In the genomic region with DNA sequence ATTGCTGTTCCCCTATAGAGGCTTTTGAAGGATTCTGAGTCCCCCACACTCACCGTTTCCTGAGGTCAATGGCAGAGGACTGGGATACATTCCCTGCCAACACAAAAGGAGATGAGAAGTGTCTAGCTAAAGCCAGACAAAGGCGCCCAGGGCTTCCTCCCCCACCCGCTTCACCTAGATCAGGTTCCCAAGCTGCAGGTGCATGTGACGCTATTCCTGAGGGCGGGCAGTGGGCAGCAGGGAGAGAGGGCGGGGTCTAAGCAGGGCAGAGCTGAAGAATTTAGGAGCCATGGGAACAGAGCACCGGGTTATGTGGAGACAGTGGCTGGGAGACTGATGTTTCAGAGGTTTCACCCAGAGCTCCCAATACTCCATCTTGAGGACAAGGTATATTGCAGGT, we compare ENCODE assay signal across 11 cellular contexts. TPM values are rescaled to one million over a fixed set of nuclear protein-coding genes. Genes with fewer than 3 reads are reported as not detected.
DNase-seq lines count a peak whose midpoint lies in the region; ATAC-seq and TF ChIP-seq lines count a peak whose summit lies in the region.
"Had no signal": no experiment of that assay in that cellular context is flagged by ENCODE, and none has a peak within 500 bp of the region (broad histone marks: within the 10 kb centered on the region; RNA-seq: fewer than 3 reads in every experiment).

No MANE protein-coding gene starts in this region.

- no peak for TF ChIP-seq CTCF in brain microvascular endothelial cell (IDR thresholded peaks at IDR 0.05; ENCODE audit: low read depth, low read length, missing control alignments)

- ATAC-seq in naive thymus-derived CD4-positive, alpha-beta T cell = no peak
- ATAC-seq in HG02623 (IDR thresholded peaks at IDR 0.05; ENCODE audit: unreplicated experiment) = no peak
- ATAC-seq in GM21390 (IDR thresholded peaks at IDR 0.05; ENCODE audit: unreplicated experiment) = no peak
- no peak for ATAC-seq in HG03432 (IDR thresholded peaks at IDR 0.05; ENCODE audit: unreplicated experiment)
- ATAC-seq: stimulated activated naive CD8-positive, alpha-beta T cell treated with anti-CD3 and anti-CD28 coated beads, Interleukin-15, Interleukin-2, amounts not matched to agents 100 U/mL and 50 U/mL, for 24 hours had no signal

- POLR2A ChIA-PET in naive thymus-derived CD4-positive, alpha-beta T cell (lab: Charles Lee) = interaction anchor here (0.9 to 10.1 kb wide), 5 partner anchors 13 to 65 kb away, joined by 3 to 144 read pairs (median 5); partner anchors contain the start of genes KHDC4 and RXFP4
- POLR2A ChIA-PET in HEK293T (lab: Yijun Ruan, JAX) = interaction anchor here (1.0 to 4.4 kb wide), 10 partner anchors 9 to 124 kb away, joined by 3 to 53 read pairs (median 6); partner anchors contain the start of genes KHDC4 and UBQLN4

- peaks cover 0 to 6% (median 0%) of the 10 kb centered on the region in 5 donors for H3K36me3 Mint-ChIP-seq in naive thymus-derived CD4-positive, alpha-beta T cell

- H3K27ac Mint-ChIP-seq in naive thymus-derived CD4-positive, alpha-beta T cell = peak overlapping the region in 8 of 9 donors; percentile 25 to 96 (median 62)

- H3K4me3 Mint-ChIP-seq in naive thymus-derived CD4-positive, alpha-beta T cell = peak overlapping the region in 1 of 10 donors; percentile 36

- H3K27me3 Mint-ChIP-seq in naive thymus-derived CD4-positive, alpha-beta T cell = no peaks in the 10 kb centered on the region

- no peaks in the 10 kb centered on the region for H3K27me3 ChIP-seq in brain microvascular endothelial cell (replicated peaks)
- H3K27me3 ChIP-seq in naive thymus-derived CD4-positive, alpha-beta T cell (ENCODE audit: control insufficient read depth in 2 of 2, insufficient read depth in 2 of 2, low read length in 2 of 2) = no peaks in the 10 kb centered on the region

- no peaks in the 10 kb centered on the region for H3K9me3 ChIP-seq in naive thymus-derived CD4-positive, alpha-beta T cell (ENCODE audit: control insufficient read depth in 2 of 3, low read length in 3 of 3)

- H3K4me3 ChIP-seq in brain microvascular endothelial cell (ENCODE audit: low read depth, low read length) = no peak overlapping the region
- no peak overlapping the region for H3K4me3 ChIP-seq in naive thymus-derived CD4-positive, alpha-beta T cell (ENCODE audit: low read length)

- DNase-seq in COR-L47 (lab: John Stamatoyannopoulos, UW) (peak; percentile 76), NCI-H146 treated with DMSO at 0.1 percent for 48 hours (lab: John Stamatoyannopoulos, UW; ENCODE audit: unreplicated experiment) (peak; percentile 84), brain microvascular endothelial cell (no peak), HEK293T (ENCODE audit: extremely low spot score) (no peak)
- no peak for DNase-seq in naive thymus-derived CD4-positive, alpha-beta T cell
- DNase-seq: stimulated activated naive CD8-positive, alpha-beta T cell treated with anti-CD3 and anti-CD28 coated beads, Interleukin-15, Interleukin-2, amounts not matched to agents 100 U/mL and 50 U/mL, for 24 hours; T-helper 9 cell had no signal

- peaks cover 31 to 54% of the 10 kb centered on the region in 2 donors for H3K4me1 ChIP-seq in naive thymus-derived CD4-positive, alpha-beta T cell (ENCODE audit: control insufficient read depth in 2 of 2, insufficient read depth in 2 of 2, low read length in 2 of 2)

- in situ Hi-C loops in brain microvascular endothelial cell (cut with HindIII; ENCODE audit: low pct_ligation_motif_present, low sequenced_read_pairs) = no loop called here

- no peaks in the 10 kb centered on the region for H3K9me3 Mint-ChIP-seq in naive thymus-derived CD4-positive, alpha-beta T cell

- intact Hi-C loops in naive thymus-derived CD4-positive, alpha-beta T cell (cut with micrococcal nuclease) = no loop called here

- H3K27ac ChIP-seq in brain microvascular endothelial cell = peak overlapping the region; percentile 69
- peak overlapping the region; percentile 39 for H3K27ac ChIP-seq in naive thymus-derived CD4-positive, alpha-beta T cell (ENCODE audit: low read depth, low read length)

- CTCF ChIA-PET in naive thymus-derived CD4-positive, alpha-beta T cell (lab: Charles Lee) = interaction anchor here (0.7 to 2.2 kb wide), 5 partner anchors 8 to 46 kb away, joined by 3 to 12 read pairs (median 3); no protein-coding TSS in a partner anchor
- CTCF ChIA-PET in HEK293T (lab: Yijun Ruan, JAX) = interaction anchor here (0.7 to 2.1 kb wide), 6 partner anchors 10 to 82 kb away, joined by 3 to 14 read pairs (median 4); no protein-coding TSS in a partner anchor

- peaks cover 45 to 61% (median 54%) of the 10 kb centered on the region in 7 donors for H3K4me1 Mint-ChIP-seq in naive thymus-derived CD4-positive, alpha-beta T cell

- H3K36me3 ChIP-seq in brain microvascular endothelial cell (replicated peaks) = no peaks in the 10 kb centered on the region
- H3K36me3 ChIP-seq in naive thymus-derived CD4-positive, alpha-beta T cell (ENCODE audit: control insufficient read depth in 2 of 3, insufficient read depth in 3 of 3, low read length in 3 of 3) = no peaks in the 10 kb centered on the region

TF ChIP-seq in HEK293T, 16 proteins besides CTCF, POLR2A, EP300 and RAD21:
- no peak for TF ChIP-seq FOXK2 (IDR thresholded peaks at IDR 0.05)
- TF ChIP-seq, protein P1, sequence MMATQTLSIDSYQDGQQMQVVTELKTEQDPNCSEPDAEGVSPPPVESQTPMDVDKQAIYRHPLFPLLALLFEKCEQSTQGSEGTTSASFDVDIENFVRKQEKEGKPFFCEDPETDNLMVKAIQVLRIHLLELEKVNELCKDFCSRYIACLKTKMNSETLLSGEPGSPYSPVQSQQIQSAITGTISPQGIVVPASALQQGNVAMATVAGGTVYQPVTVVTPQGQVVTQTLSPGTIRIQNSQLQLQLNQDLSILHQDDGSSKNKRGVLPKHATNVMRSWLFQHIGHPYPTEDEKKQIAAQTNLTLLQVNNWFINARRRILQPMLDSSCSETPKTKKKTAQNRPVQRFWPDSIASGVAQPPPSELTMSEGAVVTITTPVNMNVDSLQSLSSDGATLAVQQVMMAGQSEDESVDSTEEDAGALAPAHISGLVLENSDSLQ (IDR thresholded peaks at IDR 0.05) = no peak
- TF ChIP-seq HDGF (IDR thresholded peaks at IDR 0.05; ENCODE audit: borderline replicate concordance) = no peak
- no peak for TF ChIP-seq FOXA1 (IDR thresholded peaks at IDR 0.05)
- TF ChIP-seq FOXM1 (IDR thresholded peaks at IDR 0.05; ENCODE audit: borderline replicate concordance) = no peak
- no peak for TF ChIP-seq SP1 (IDR thresholded peaks at IDR 0.05)
- no peak for TF ChIP-seq LEF1 (IDR thresholded peaks at IDR 0.05; ENCODE audit: borderline replicate concordance)
- TF ChIP-seq ZNF384 (IDR thresholded peaks at IDR 0.05) = no peak
- no peak for TF ChIP-seq L3MBTL2 (conservative IDR thresholded peaks at IDR 0.05)
- no peak for TF ChIP-seq BHLHE40 (IDR thresholded peaks at IDR 0.05; ENCODE audit: borderline replicate concordance)
- TF ChIP-seq CTBP1 (IDR thresholded peaks at IDR 0.05; ENCODE audit: borderline replicate concordance) = no peak
- no peak for TF ChIP-seq ELF4 (IDR thresholded peaks at IDR 0.05)
TF ChIP-seq in HEK293T: peak in this region for 0.

RNA-seq across cellular contexts. Expression of gene ARHGEF2, which starts 6.0 kb away (rescaled TPM):
- total RNA-seq in naive thymus-derived CD4-positive, alpha-beta T cell = 100 to 1,000 TPM; 108 to 236 (median 182) TPM
- polyA plus RNA-seq in naive thymus-derived CD4-positive, alpha-beta T cell = 10 to 100 TPM; 17.0 to 28.5 TPM

RNA-seq across cellular contexts. Expression of gene SSR2, which starts 36.4 kb away (rescaled TPM):
- total RNA-seq in naive thymus-derived CD4-positive, alpha-beta T cell = 100 to 1,000 TPM; 207 to 278 (median 256) TPM
- polyA plus RNA-seq in naive thymus-derived CD4-positive, alpha-beta T cell = 100 to 1,000 TPM; 366 to 393 TPM

RNA-seq across cellular contexts. Expression of gene RXFP4, which starts 42.9 kb away (rescaled TPM):
- not detected for total RNA-seq in naive thymus-derived CD4-positive, alpha-beta T cell
- 1 to 10 TPM in 1 of 2 donors, under 1 TPM in 1; 0.60 to 1.3 TPM for polyA plus RNA-seq in naive thymus-derived CD4-positive, alpha-beta T cell
- total RNA-seq: renal cortical epithelial cell had no signal

RNA-seq across cellular contexts. Expression of gene KHDC4, which starts 50.1 kb away (rescaled TPM):
- total RNA-seq in naive thymus-derived CD4-positive, alpha-beta T cell = 100 to 1,000 TPM in 2 of 5 experiments, 10 to 100 TPM in 3; 64.6 to 117 (median 79.8) TPM
- polyA plus RNA-seq in naive thymus-derived CD4-positive, alpha-beta T cell = 1 to 10 TPM; 8.1 to 9.3 TPM

Comparison
In these comparisons a context has a peak if more than half of its experiments do, and no peak if none do; other contexts are left out.
1. DNase-seq: peak in COR-L47 (single experiment) and NCI-H146 treated with DMSO at 0.1 percent for 48 hours (single experiment); none in brain microvascular endothelial cell (single experiment), naive thymus-derived CD4-positive, alpha-beta T cell (0 of 9) and HEK293T (single experiment).